Comparison of ENCODE assay signal across 9 cellular contexts in the genomic region with DNA sequence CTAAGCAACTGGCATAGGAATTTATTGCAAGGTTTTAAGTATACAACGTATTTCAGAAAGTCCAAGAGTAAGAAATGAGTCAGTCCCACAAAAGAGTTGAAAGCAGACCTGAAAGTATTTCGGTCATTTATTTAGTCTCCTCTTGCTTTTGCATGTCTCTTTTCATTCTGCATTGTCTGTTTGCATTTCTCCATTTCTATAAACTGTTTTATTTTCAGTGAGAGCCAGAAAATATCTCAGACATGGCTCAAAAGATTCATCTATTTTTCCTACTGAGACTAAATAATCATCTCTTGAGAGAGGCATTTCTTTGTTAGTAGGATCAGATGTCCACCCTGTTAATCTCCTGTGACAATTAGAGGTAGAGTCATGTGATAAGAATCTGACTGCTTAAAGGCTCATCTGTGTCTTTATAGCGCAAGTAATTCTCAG.
A peak's percentile ranks its signal among the peaks of the same experiment; 100 is the strongest.
DNase-seq lines count a peak whose midpoint lies in the region; ATAC-seq and TF ChIP-seq lines count a peak whose summit lies in the region.
"Had no signal": no experiment of that assay in that cellular context is flagged by ENCODE, and none has a peak within 500 bp of the region (broad histone marks: within the 10 kb centered on the region; RNA-seq: fewer than 3 reads in every experiment).

No MANE protein-coding gene starts in this region.

- H3K4me1 ChIP-seq in BE2C = no peaks in the 10 kb centered on the region

- ATAC-seq in GM19395 (IDR thresholded peaks at IDR 0.05; ENCODE audit: unreplicated experiment) (peak; percentile 83), HG02938 (IDR thresholded peaks at IDR 0.05; ENCODE audit: unreplicated experiment) (peak; percentile 80)

- peak; percentile 4 for DNase-seq in A172 (ENCODE audit: low spot score)
- peak; percentile 24 for DNase-seq in NCI-H82 treated with DMSO at 0.1 percent for 48 hours (lab: John Stamatoyannopoulos, UW; ENCODE audit: unreplicated experiment)
- no peak for DNase-seq in NCI-H1436 (lab: John Stamatoyannopoulos, UW)
- no peak for DNase-seq in BE2C
- DNase-seq in amygdala (lab: John Stamatoyannopoulos, UW) = no peak
- DNase-seq in dermis blood vessel endothelial cell = no peak
- DNase-seq: Right ventricle myocardium superior had no signal

- H3K4me3 ChIP-seq in BE2C (ENCODE audit: low read depth, low read length) = no peak overlapping the region

- TF ChIP-seq CTCF in BE2C (IDR thresholded peaks at IDR 0.05; ENCODE audit: low read depth, low read length) = no peak

- H3K9me3 ChIP-seq in BE2C = no peaks in the 10 kb centered on the region

- H3K36me3 ChIP-seq in BE2C = no peaks in the 10 kb centered on the region

- H3K27me3 ChIP-seq in BE2C = no peaks in the 10 kb centered on the region

Comparison
In these comparisons a context has a peak if more than half of its experiments do, and no peak if none do; other contexts are left out.
1. DNase-seq: peak in A172 (single experiment) and NCI-H82 treated with DMSO at 0.1 percent for 48 hours (single experiment); none in NCI-H1436 (single experiment), BE2C (single experiment), amygdala (0 of 56) and dermis blood vessel endothelial cell (single experiment).